ENCODE assay signal across 8 cellular contexts in the genomic region with DNA sequence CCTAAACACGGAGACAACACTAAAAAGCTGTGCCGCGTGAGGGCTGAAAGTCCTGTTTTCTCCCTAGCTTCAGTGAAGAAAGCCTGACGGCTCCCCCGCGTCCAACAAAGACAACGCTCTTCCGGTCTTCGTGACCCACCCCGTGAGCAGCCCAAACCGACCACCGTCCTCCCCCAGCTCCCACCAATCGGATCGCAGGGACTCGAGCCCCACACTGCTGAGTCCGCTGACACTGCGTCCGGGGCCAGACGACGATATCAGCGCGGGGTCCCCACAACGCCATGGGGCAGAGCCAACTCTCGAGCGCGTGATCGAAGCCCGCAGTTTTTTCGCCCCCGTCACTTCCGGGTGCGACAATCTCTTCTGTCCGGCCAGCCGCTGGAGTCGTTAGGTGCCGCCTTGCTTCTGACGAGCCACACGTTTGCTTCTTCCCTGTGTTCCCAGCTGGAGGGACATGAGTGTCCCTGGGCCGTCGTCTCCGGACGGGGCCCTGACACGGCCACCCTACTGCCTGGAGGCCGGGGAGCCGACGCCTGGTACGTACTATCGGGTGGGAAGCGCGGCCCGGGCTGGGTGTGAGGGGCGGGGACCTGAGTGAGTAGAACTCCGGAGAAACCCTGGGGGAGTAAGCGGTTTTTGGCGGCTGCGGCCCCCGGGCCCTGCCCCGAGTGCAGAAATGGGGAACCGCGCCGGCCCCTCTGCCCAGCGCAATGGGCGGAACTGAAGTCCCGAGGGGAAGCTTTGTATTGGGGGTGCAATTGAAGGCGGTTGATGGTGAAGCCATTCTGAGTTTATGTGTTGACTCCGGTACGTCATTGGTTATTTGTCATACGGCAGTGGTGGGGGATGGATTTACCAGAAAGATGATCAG. TPM values are rescaled to one million over a fixed set of nuclear protein-coding genes. Genes with fewer than 3 reads are reported as not detected.
DNase-seq lines count a peak whose midpoint lies in the region; ATAC-seq and TF ChIP-seq lines count a peak whose summit lies in the region.

A gene with protein sequence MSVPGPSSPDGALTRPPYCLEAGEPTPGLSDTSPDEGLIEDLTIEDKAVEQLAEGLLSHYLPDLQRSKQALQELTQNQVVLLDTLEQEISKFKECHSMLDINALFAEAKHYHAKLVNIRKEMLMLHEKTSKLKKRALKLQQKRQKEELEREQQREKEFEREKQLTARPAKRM (plus strand): TSS at position 390 of the 871 bp plus-strand sequence. CDS start 65 bp downstream, at position 455.

- no peak for TF ChIP-seq CTCF in CD8-positive, alpha-beta T cell (IDR thresholded peaks at IDR 0.05)
- no peak for TF ChIP-seq CTCF in HL-60 (IDR thresholded peaks at IDR 0.05; ENCODE audit: insufficient read depth, low read length)

- no peaks in the 10 kb centered on the region for H3K36me3 ChIP-seq in CD8-positive, alpha-beta T cell (ENCODE audit: insufficient read depth, low read length)

- peak; percentile 77 for ATAC-seq in CD8-positive, alpha-beta T cell
- ATAC-seq in GM19455 (IDR thresholded peaks at IDR 0.05; ENCODE audit: unreplicated experiment) (peak; percentile 81), memory B cell (ENCODE audit: low read depth) (peak; percentile 80)
- peak; percentile 89 for ATAC-seq in effector memory CD8-positive, alpha-beta T cell (replicated peaks)

- peaks cover 19% of the 10 kb centered on the region for H3K36me3 Mint-ChIP-seq in CD8-positive, alpha-beta T cell
- peaks cover 20% of the 10 kb centered on the region for H3K36me3 Mint-ChIP-seq in effector memory CD8-positive, alpha-beta T cell (ENCODE audit: insufficient read depth)
- peaks cover 3% of the 10 kb centered on the region for H3K36me3 Mint-ChIP-seq in memory B cell

- peak within 1 kb of the TSS; percentile 86 for H3K4me3 ChIP-seq in CD8-positive, alpha-beta T cell (ENCODE audit: low read depth, low read length)
- H3K4me3 ChIP-seq in HL-60 (replicated peaks; ENCODE audit: insufficient read depth, low read length), result peak within 1 kb of the TSS; percentile 93

- intact Hi-C loops in CD8-positive, alpha-beta T cell (cut with DNase I, micrococcal nuclease), result loop anchor here (1.0 to 10.0 kb wide), 8 partner anchors 48 to 422 kb away; partner anchors contain the start of genes SLC30A4 (in 2 of the 2) and SQOR (in 2 of the 2)

- H3K4me1 Mint-ChIP-seq in CD8-positive, alpha-beta T cell (ENCODE audit: low read depth), result peaks cover 50% of the 10 kb centered on the region
- peaks cover 23 to 27% of the 10 kb centered on the region in 2 donors for H3K4me1 Mint-ChIP-seq in effector memory CD8-positive, alpha-beta T cell (ENCODE audit: low read depth in 2 of 2)
- H3K4me1 Mint-ChIP-seq in memory B cell, result peaks cover 21% of the 10 kb centered on the region

- no peaks in the 10 kb centered on the region for H3K27me3 Mint-ChIP-seq in CD8-positive, alpha-beta T cell (ENCODE audit: low read depth)
- peaks cover 6 to 11% of the 10 kb centered on the region in 2 donors for H3K27me3 Mint-ChIP-seq in effector memory CD8-positive, alpha-beta T cell
- no peaks in the 10 kb centered on the region for H3K27me3 Mint-ChIP-seq in memory B cell

- CTCF ChIA-PET in CD8-positive, alpha-beta T cell (lab: Charles Lee), result interaction anchor here (1.1 to 2.2 kb wide), 7 partner anchors 27 to 185 kb away, joined by 3 to 10 read pairs (median 9); a partner anchor contains a TSS

- no peaks in the 10 kb centered on the region for H3K27me3 ChIP-seq in CD8-positive, alpha-beta T cell (ENCODE audit: insufficient read depth, low read length)
- no peaks in the 10 kb centered on the region for H3K27me3 ChIP-seq in HL-60 (ENCODE audit: insufficient read depth, poor library complexity, severe bottlenecking)

- H3K27ac Mint-ChIP-seq in CD8-positive, alpha-beta T cell, result peak within 1 kb of the TSS; percentile 100
- peak within 1 kb of the TSS; percentile 99 to 100 for H3K27ac Mint-ChIP-seq in effector memory CD8-positive, alpha-beta T cell
- peak within 1 kb of the TSS; percentile 100 for H3K27ac Mint-ChIP-seq in memory B cell

- H3K27ac ChIP-seq in CD8-positive, alpha-beta T cell (ENCODE audit: low read depth, low read length), result peak within 1 kb of the TSS; percentile 93
- peak within 1 kb of the TSS; percentile 97 for H3K27ac ChIP-seq in HL-60 (replicated peaks)

- POLR2A ChIA-PET in CD8-positive, alpha-beta T cell (lab: Charles Lee), result interaction anchor here (0.7 to 2.7 kb wide), 23 partner anchors 9 to 387 kb away, joined by 3 to 32 read pairs (median 3); partner anchors contain the start of genes SLC30A4 and SQOR

- no peaks in the 10 kb centered on the region for H3K9me3 Mint-ChIP-seq in CD8-positive, alpha-beta T cell
- H3K9me3 Mint-ChIP-seq in effector memory CD8-positive, alpha-beta T cell, result no peaks in the 10 kb centered on the region
- H3K9me3 Mint-ChIP-seq in memory B cell, result no peaks in the 10 kb centered on the region

- no peaks in the 10 kb centered on the region for H3K9me3 ChIP-seq in CD8-positive, alpha-beta T cell (ENCODE audit: low read length)

- H3K4me3 Mint-ChIP-seq in CD8-positive, alpha-beta T cell, result peak within 1 kb of the TSS; percentile 100
- peak within 1 kb of the TSS; percentile 96 for H3K4me3 Mint-ChIP-seq in effector memory CD8-positive, alpha-beta T cell
- peak within 1 kb of the TSS; percentile 100 for H3K4me3 Mint-ChIP-seq in memory B cell

- peak; percentile 83 to 94 (median 88) for DNase-seq in CD8-positive, alpha-beta T cell
- DNase-seq in HL-60 (ENCODE audit: low read depth in 1 of 2, low spot score in 1 of 2), result peak; percentile 89 to 91
- peak; percentile 86 to 87 for DNase-seq in NOMO-1 (lab: John Stamatoyannopoulos, UW; ENCODE audit: unreplicated experiment in 2 of 2)
- peak; percentile 70 to 78 for DNase-seq in activated CD8-positive, alpha-beta memory T cell treated with anti-CD3 and anti-CD28 coated beads for 4 hours (ENCODE audit: low read depth in 2 of 2)
- DNase-seq in effector memory CD8-positive, alpha-beta T cell, result peak; percentile 87 to 95 (median 89)
- peak; percentile 92 to 96 for DNase-seq in memory B cell (ENCODE audit: low spot score in 2 of 2)
- DNase-seq in stimulated activated CD8-positive, alpha-beta memory T cell treated with anti-CD3 and anti-CD28 coated beads, Interleukin-12 subunit alpha, Interleukin-12 subunit beta, amount 100 ng/mL, for 24 hours (ENCODE audit: extremely low read depth), result peak; percentile 68

- peaks cover 32% of the 10 kb centered on the region for H3K4me1 ChIP-seq in CD8-positive, alpha-beta T cell (ENCODE audit: insufficient read depth, low read length)

RNA-seq across cellular contexts. Expression of the gene that starts here (rescaled TPM):
- 10 to 100 TPM; 78.1 to 78.9 TPM for total RNA-seq in CD8-positive, alpha-beta T cell

Comparison
In these comparisons a context has a peak if more than half of its experiments do, and no peak if none do; other contexts are left out.
1. Peak in every context shown above with its lines: DNase-seq, ATAC-seq, H3K4me3 ChIP-seq and H3K27ac ChIP-seq.